33 cellular contexts compared by ENCODE assay signal in the genomic region with DNA sequence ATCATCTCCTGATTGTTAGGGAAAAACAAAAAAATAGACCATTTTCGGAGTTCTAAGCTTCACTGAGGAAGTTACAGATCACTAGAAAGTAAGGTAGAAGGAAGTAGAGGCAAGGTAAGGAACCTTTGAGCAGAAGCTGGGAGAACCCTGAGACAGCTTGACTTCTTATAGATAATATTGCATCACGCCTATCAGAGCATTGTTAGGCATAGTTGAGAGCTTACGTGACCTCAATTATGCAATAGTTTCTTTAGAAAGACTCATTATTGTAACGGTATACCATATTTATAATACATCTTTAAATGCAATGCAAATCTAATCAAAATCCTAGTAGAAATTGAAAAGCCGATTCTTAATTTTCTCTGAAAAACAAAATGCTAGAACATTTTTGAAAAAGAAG. TPM values are rescaled to one million over a fixed set of nuclear protein-coding genes. Genes with fewer than 3 reads are reported as not detected.
DNase-seq lines count a peak whose midpoint lies in the region; TF ChIP-seq lines count a peak whose summit lies in the region.
"Had no signal": no experiment of that assay in that cellular context is flagged by ENCODE, and none has a peak within 500 bp of the region (broad histone marks: within the 10 kb centered on the region; RNA-seq: fewer than 3 reads in every experiment).

No MANE protein-coding gene starts in this region.

- no peaks in the 10 kb centered on the region for H3K36me3 ChIP-seq in breast epithelium
- H3K36me3 ChIP-seq: ovary had no signal

- TF ChIP-seq POLR2A in breast epithelium (IDR thresholded peaks at IDR 0.05) (no peak), NB4 (IDR thresholded peaks at IDR 0.05; ENCODE audit: extremely low read depth, insufficient read length) (no peak)

- intact Hi-C loops in MCF 10A (cut with micrococcal nuclease), result no loop called here
- intact Hi-C loops in breast epithelium (cut with DNase I; ENCODE audit: low total_unique reads), result no loop called here

- H3K27ac Mint-ChIP-seq in MCF 10A (ENCODE audit: low read depth, unreplicated experiment) (peak overlapping the region; percentile 13), nephron progenitor cell (no peak overlapping the region)
- H3K27ac Mint-ChIP-seq: activated B cell treated with CpG ODN at 0.5 μM for 24 hours; activated CD4-positive, alpha-beta T cell treated with anti-CD3 and anti-CD28 coated beads, Interleukin-2, amount 10 ng/mL, durations not matched to agents 7 days and 5 days; natural killer cell treated with Interleukin-12 subunit alpha and Interleukin-12 subunit beta and Interleukin-15 and Interleukin-18, amount 100 ng/mL, for 72 hours; stimulated activated memory B cell treated with anti-CD40 and anti-IgM and Interleukin-4, amounts not matched to agents 10 μg/mL and 1 μg/mL and 100 μg/mL, for 72 hours had no signal

- no peaks in the 10 kb centered on the region for H3K9me3 Mint-ChIP-seq in MCF 10A (ENCODE audit: unreplicated experiment)
- H3K9me3 Mint-ChIP-seq in nephron progenitor cell, result no peaks in the 10 kb centered on the region
- H3K9me3 Mint-ChIP-seq: activated B cell treated with CpG ODN at 0.5 μM for 24 hours; activated CD4-positive, alpha-beta T cell treated with anti-CD3 and anti-CD28 coated beads, Interleukin-2, amount 10 ng/mL, durations not matched to agents 7 days and 5 days; natural killer cell treated with Interleukin-12 subunit alpha and Interleukin-12 subunit beta and Interleukin-15 and Interleukin-18, amount 100 ng/mL, for 72 hours; stimulated activated memory B cell treated with anti-CD40 and anti-IgM and Interleukin-4, amounts not matched to agents 10 μg/mL and 1 μg/mL and 100 μg/mL, for 72 hours had no signal

- H3K36me3 Mint-ChIP-seq in MCF 10A (ENCODE audit: insufficient read depth, unreplicated experiment) (peaks cover 66% of the 10 kb centered on the region), nephron progenitor cell (ENCODE audit: low read depth) (peaks cover 51% of the 10 kb centered on the region)

- TF ChIP-seq CTCF in MCF 10A (IDR thresholded peaks at IDR 0.05; ENCODE audit: unreplicated experiment) (no peak), breast epithelium (IDR thresholded peaks at IDR 0.05) (no peak), NB4 (IDR thresholded peaks at IDR 0.05; ENCODE audit: low read depth, low read length) (no peak), nephron progenitor cell (IDR thresholded peaks at IDR 0.05) (no peak)

- BruUV-seq in MCF 10A (replicated peaks; lab: Mats Ljungman, UMichigan), result no TSS peak

- H3K27me3 Mint-ChIP-seq in MCF 10A (ENCODE audit: insufficient read depth, unreplicated experiment), result no peaks in the 10 kb centered on the region
- H3K27me3 Mint-ChIP-seq in nephron progenitor cell (ENCODE audit: low read depth, poor library complexity), result no peaks in the 10 kb centered on the region
- H3K27me3 Mint-ChIP-seq: activated B cell treated with CpG ODN at 0.5 μM for 24 hours; activated CD4-positive, alpha-beta T cell treated with anti-CD3 and anti-CD28 coated beads, Interleukin-2, amount 10 ng/mL, durations not matched to agents 7 days and 5 days; natural killer cell treated with Interleukin-12 subunit alpha and Interleukin-12 subunit beta and Interleukin-15 and Interleukin-18, amount 100 ng/mL, for 72 hours; stimulated activated memory B cell treated with anti-CD40 and anti-IgM and Interleukin-4, amounts not matched to agents 10 μg/mL and 1 μg/mL and 100 μg/mL, for 72 hours had no signal

- H3K4me3 ChIP-seq in breast epithelium (no peak overlapping the region), NB4 (ENCODE audit: low read depth, low read length) (no peak overlapping the region)
- H3K4me3 ChIP-seq: esophagus muscularis mucosa, ovary, transverse colon had no signal

- POLR2A ChIA-PET in MCF 10A (lab: Yijun Ruan, JAX), result no interaction called here

- H3K4me1 Mint-ChIP-seq in MCF 10A (ENCODE audit: insufficient read depth, unreplicated experiment) (peaks cover 17% of the 10 kb centered on the region), nephron progenitor cell (peaks cover 22% of the 10 kb centered on the region)

- H3K27ac ChIP-seq in breast epithelium, result no peak overlapping the region
- H3K27ac ChIP-seq: esophagus muscularis mucosa, ovary, RWPE1, transverse colon had no signal

- no peaks in the 10 kb centered on the region for H3K9me3 ChIP-seq in breast epithelium
- H3K9me3 ChIP-seq: esophagus muscularis mucosa, ovary, transverse colon had no signal

- H3K4me1 ChIP-seq in breast epithelium, result peaks cover 0 to 5% of the 10 kb centered on the region in 2 donors

- no peaks in the 10 kb centered on the region for H3K27me3 ChIP-seq in breast epithelium
- H3K27me3 ChIP-seq: esophagus muscularis mucosa, ovary, transverse colon had no signal

- peak; percentile 46 for DNase-seq in MCF 10A (ENCODE audit: unreplicated experiment)
- DNase-seq in breast epithelium (ENCODE audit: low spot score in 2 of 2), result no peak
- DNase-seq in NB4 (ENCODE audit: low read depth), result peak; percentile 59
- DNase-seq in iris pigment epithelial cell (ENCODE audit: low read depth), result peak; percentile 49
- no peak for DNase-seq in nephron progenitor cell
- no peak for DNase-seq in NK-92 (lab: John Stamatoyannopoulos, UW; ENCODE audit: unreplicated experiment)
- DNase-seq: ACHN; activated B cell treated with CpG ODN at 0.5 μM for 24 hours; activated CD4-positive, alpha-beta T cell treated with anti-CD3 and anti-CD28 coated beads, Interleukin-2, amount 10 ng/mL, durations not matched to agents 7 days and 5 days; activated gamma-delta T cell treated with Interleukin-2 at 50 U/mL for 16 hours; activated T-cell treated with anti-CD3 and anti-CD28 coated beads, Interleukin-2, amount 50 U/mL, for 48 hours; cerebellar nuclear complex; DMS153; foreskin fibroblast; NCI-H1048; NCI-H1694; NCI-H446; NCI-H774; OCI-M1; ovary; transverse colon had no signal

- H3K4me3 Mint-ChIP-seq in MCF 10A (ENCODE audit: unreplicated experiment) (no peak overlapping the region), nephron progenitor cell (no peak overlapping the region)
- H3K4me3 Mint-ChIP-seq: activated B cell treated with CpG ODN at 0.5 μM for 24 hours; activated CD4-positive, alpha-beta T cell treated with anti-CD3 and anti-CD28 coated beads, Interleukin-2, amount 10 ng/mL, durations not matched to agents 7 days and 5 days; natural killer cell treated with Interleukin-12 subunit alpha and Interleukin-12 subunit beta and Interleukin-15 and Interleukin-18, amount 100 ng/mL, for 72 hours; stimulated activated memory B cell treated with anti-CD40 and anti-IgM and Interleukin-4, amounts not matched to agents 10 μg/mL and 1 μg/mL and 100 μg/mL, for 72 hours had no signal

- CTCF ChIA-PET in MCF 10A (lab: Yijun Ruan, JAX), result interaction anchor here (0.5 to 1.0 kb wide), 2 partner anchors 17 to 1428 kb away, joined by 4 read pairs; no protein-coding TSS in a partner anchor

RNA-seq across cellular contexts. Expression of a gene that starts 4.9 kb away (rescaled TPM):
- total RNA-seq in MCF 10A (2022) (46.9 and 54.0 TPM in 2 replicates), breast epithelium (10 to 100 TPM; 34.7 to 49.0 (median 34.9) TPM)

RNA-seq across cellular contexts. Expression of a gene that starts 16.3 kb away (rescaled TPM):
- total RNA-seq in MCF 10A (2022) (not detected in 2 replicates), breast epithelium (not detected)
- total RNA-seq: activated B cell treated with CpG ODN at 0.5 μM for 24 hours; activated CD4-positive, alpha-beta T cell treated with anti-CD3 and anti-CD28 coated beads, Interleukin-2, amount 10 ng/mL, durations not matched to agents 7 days and 5 days; dermis microvascular lymphatic vessel endothelial cell; esophagus muscularis mucosa; H1; left lobe of liver; mucosa of gallbladder; natural killer cell treated with Interleukin-12 subunit alpha and Interleukin-12 subunit beta and Interleukin-15 and Interleukin-18, amount 100 ng/mL, for 72 hours; ovary; renal cortical epithelial cell; skeletal muscle tissue; subcutaneous adipose tissue; T-helper 1 cell treated with Interleukin-12 subunit alpha and Interleukin-12 subunit beta and Interleukin-4 antibody, amounts not matched to agents 30 ng/mL and 1 ng/mL, for 36 hours had no signal

RNA-seq across cellular contexts. Expression of a gene that starts 46.0 kb away (rescaled TPM):
- 20.7 and 21.7 TPM in 2 replicates for total RNA-seq in MCF 10A (2022)
- total RNA-seq in breast epithelium, result 10 to 100 TPM; 12.5 to 17.0 (median 14.9) TPM

RNA-seq across cellular contexts. Expression of a gene that starts 46.2 kb away (rescaled TPM):
- total RNA-seq in MCF 10A (2022) (12.0 and 18.1 TPM in 2 replicates), breast epithelium (10 to 100 TPM in 1 of 3 donors, 1 to 10 TPM in 2; 2.9 to 15.2 (median 9.8) TPM)

RNA-seq across cellular contexts. Expression of a gene that starts 57.7 kb away (rescaled TPM):
- total RNA-seq in MCF 10A (2022) (not detected in 2 replicates), breast epithelium (not detected)
- total RNA-seq: activated B cell treated with CpG ODN at 0.5 μM for 24 hours; activated CD4-positive, alpha-beta T cell treated with anti-CD3 and anti-CD28 coated beads, Interleukin-2, amount 10 ng/mL, durations not matched to agents 7 days and 5 days; dermis microvascular lymphatic vessel endothelial cell; esophagus muscularis mucosa; H1; left lobe of liver; mucosa of gallbladder; natural killer cell treated with Interleukin-12 subunit alpha and Interleukin-12 subunit beta and Interleukin-15 and Interleukin-18, amount 100 ng/mL, for 72 hours; ovary; renal cortical epithelial cell; skeletal muscle tissue; subcutaneous adipose tissue; T-helper 1 cell treated with Interleukin-12 subunit alpha and Interleukin-12 subunit beta and Interleukin-4 antibody, amounts not matched to agents 30 ng/mL and 1 ng/mL, for 36 hours; transverse colon had no signal

Comparison
In these comparisons a context has a peak if more than half of its experiments do, and no peak if none do; other contexts are left out.
1. DNase-seq: peak in MCF 10A (single experiment), NB4 (single experiment) and iris pigment epithelial cell (single experiment); none in breast epithelium (0 of 2), nephron progenitor cell (single experiment) and NK-92 (single experiment).